1 cellular context compared by ENCODE assay signal in genomic region chr15:45093622-45094357, GRCh38.
TF ChIP-seq lines count a peak whose summit lies in the region.

No MANE protein-coding gene starts in this region.

TF ChIP-seq in IMR-90, 13 proteins besides CTCF, POLR2A, EP300 and RAD21:
- no peak for TF ChIP-seq RCOR1 (IDR thresholded peaks at IDR 0.05; ENCODE audit: insufficient replicate concordance, low read length)
- no peak for TF ChIP-seq USF2 (IDR thresholded peaks at IDR 0.05; ENCODE audit: low read depth, low read length)
- TF ChIP-seq MAZ (IDR thresholded peaks at IDR 0.05; ENCODE audit: borderline replicate concordance, low read depth, low read length) = no peak
- no peak for TF ChIP-seq NFE2L2 (IDR thresholded peaks at IDR 0.05; ENCODE audit: low read depth, low read length)
- no peak for TF ChIP-seq SMC3 (IDR thresholded peaks at IDR 0.05; ENCODE audit: low read depth, low read length)
- TF ChIP-seq ELK1 (IDR thresholded peaks at IDR 0.05; ENCODE audit: borderline replicate concordance, low read depth, low read length) = no peak
- TF ChIP-seq MAFK (IDR thresholded peaks at IDR 0.05; ENCODE audit: low read depth, low read length) = no peak
- TF ChIP-seq BHLHE40 (IDR thresholded peaks at IDR 0.05; ENCODE audit: low read depth, low read length) = no peak
- TF ChIP-seq RFX5 (IDR thresholded peaks at IDR 0.05; ENCODE audit: low read depth, low read length) = no peak
